In the genomic region with DNA sequence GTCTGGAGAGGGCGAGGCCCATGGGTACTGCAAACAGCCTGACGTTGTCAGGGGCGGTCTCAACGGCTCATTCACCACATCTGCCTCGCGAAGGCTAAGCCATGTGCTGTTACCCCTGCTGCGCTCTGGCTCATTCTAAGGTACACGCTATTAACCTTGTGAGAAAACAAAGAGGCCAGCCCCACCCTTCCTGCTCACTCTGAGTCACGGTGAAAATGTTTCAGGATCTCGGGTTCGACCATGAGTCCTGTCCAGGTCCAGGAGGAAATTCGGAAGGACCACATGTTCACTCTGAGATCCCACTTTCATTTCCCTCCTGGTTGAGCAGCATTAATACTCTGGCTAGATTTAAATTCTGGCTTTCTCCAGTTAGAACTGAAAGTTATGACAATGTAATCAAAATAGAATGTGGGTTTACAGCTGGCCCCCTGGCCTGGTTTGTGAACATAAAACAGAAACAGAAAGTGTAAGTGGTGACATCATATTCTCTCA, we compare ENCODE assay signal across 1 cellular context.
TF ChIP-seq lines count a peak whose summit lies in the region.

No MANE protein-coding gene starts in this region.

TF ChIP-seq in GM12878, 131 proteins besides CTCF, POLR2A, EP300 and RAD21 (continued from another document and continues in another):
- TF ChIP-seq, protein P1, sequence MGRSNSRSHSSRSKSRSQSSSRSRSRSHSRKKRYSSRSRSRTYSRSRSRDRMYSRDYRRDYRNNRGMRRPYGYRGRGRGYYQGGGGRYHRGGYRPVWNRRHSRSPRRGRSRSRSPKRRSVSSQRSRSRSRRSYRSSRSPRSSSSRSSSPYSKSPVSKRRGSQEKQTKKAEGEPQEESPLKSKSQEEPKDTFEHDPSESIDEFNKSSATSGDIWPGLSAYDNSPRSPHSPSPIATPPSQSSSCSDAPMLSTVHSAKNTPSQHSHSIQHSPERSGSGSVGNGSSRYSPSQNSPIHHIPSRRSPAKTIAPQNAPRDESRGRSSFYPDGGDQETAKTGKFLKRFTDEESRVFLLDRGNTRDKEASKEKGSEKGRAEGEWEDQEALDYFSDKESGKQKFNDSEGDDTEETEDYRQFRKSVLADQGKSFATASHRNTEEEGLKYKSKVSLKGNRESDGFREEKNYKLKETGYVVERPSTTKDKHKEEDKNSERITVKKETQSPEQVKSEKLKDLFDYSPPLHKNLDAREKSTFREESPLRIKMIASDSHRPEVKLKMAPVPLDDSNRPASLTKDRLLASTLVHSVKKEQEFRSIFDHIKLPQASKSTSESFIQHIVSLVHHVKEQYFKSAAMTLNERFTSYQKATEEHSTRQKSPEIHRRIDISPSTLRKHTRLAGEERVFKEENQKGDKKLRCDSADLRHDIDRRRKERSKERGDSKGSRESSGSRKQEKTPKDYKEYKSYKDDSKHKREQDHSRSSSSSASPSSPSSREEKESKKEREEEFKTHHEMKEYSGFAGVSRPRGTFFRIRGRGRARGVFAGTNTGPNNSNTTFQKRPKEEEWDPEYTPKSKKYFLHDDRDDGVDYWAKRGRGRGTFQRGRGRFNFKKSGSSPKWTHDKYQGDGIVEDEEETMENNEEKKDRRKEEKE (IDR thresholded peaks at IDR 0.05): no peak
- peak; percentile 89; the same call in 1 of the 2 replicates for TF ChIP-seq PML (IDR thresholded peaks at IDR 0.05; ENCODE audit: low read length)
- TF ChIP-seq NR2F1 (conservative IDR thresholded peaks at IDR 0.05): peak; percentile 68
- no peak for TF ChIP-seq SIX5 (IDR thresholded peaks at IDR 0.05; ENCODE audit: low read depth, low read length, severe bottlenecking)
- peak; percentile 36; the same call in 1 of the 2 replicates for TF ChIP-seq YY1 (IDR thresholded peaks at IDR 0.05; ENCODE audit: low read depth, low read length)
- TF ChIP-seq SREBF1 (IDR thresholded peaks at IDR 0.05; ENCODE audit: low read length): no peak
- peak; percentile 96 to 97 for TF ChIP-seq IKZF2 (IDR thresholded peaks at IDR 0.05)
- peak; percentile 67; the same call in 1 of the 2 replicates for TF ChIP-seq RAD51 (IDR thresholded peaks at IDR 0.05)
- 0 out of 2 replicates have a peak, but pooled peaks have one; percentile 37 for TF ChIP-seq BCL11A (IDR thresholded peaks at IDR 0.05; ENCODE audit: low read depth, low read length)
- TF ChIP-seq ATF2 (IDR thresholded peaks at IDR 0.05; ENCODE audit: low read length): peak; percentile 99
- peak; percentile 75; the same call in 1 of the 2 replicates for TF ChIP-seq MEF2A (IDR thresholded peaks at IDR 0.05; ENCODE audit: insufficient read depth, low read depth, low read length)
- TF ChIP-seq SUPT20H (IDR thresholded peaks at IDR 0.05; ENCODE audit: borderline replicate concordance, control insufficient read depth, low read depth, low read length): no peak
- peak; percentile 52 for TF ChIP-seq JUND (IDR thresholded peaks at IDR 0.05; ENCODE audit: low read depth, low read length)
- 0 out of 2 replicates have a peak, but pooled peaks have one; percentile 3 for TF ChIP-seq IRF3 (IDR thresholded peaks at IDR 0.05)
- TF ChIP-seq, protein P2, sequence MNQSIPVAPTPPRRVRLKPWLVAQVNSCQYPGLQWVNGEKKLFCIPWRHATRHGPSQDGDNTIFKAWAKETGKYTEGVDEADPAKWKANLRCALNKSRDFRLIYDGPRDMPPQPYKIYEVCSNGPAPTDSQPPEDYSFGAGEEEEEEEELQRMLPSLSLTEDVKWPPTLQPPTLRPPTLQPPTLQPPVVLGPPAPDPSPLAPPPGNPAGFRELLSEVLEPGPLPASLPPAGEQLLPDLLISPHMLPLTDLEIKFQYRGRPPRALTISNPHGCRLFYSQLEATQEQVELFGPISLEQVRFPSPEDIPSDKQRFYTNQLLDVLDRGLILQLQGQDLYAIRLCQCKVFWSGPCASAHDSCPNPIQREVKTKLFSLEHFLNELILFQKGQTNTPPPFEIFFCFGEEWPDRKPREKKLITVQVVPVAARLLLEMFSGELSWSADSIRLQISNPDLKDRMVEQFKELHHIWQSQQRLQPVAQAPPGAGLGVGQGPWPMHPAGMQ (IDR thresholded peaks at IDR 0.05; ENCODE audit: borderline replicate concordance): no peak
- no peak for TF ChIP-seq FOS (IDR thresholded peaks at IDR 0.05; ENCODE audit: borderline replicate concordance, extremely low read depth, insufficient read length)
- no peak for TF ChIP-seq BACH1 (IDR thresholded peaks at IDR 0.05; ENCODE audit: borderline replicate concordance)
- TF ChIP-seq NBN (IDR thresholded peaks at IDR 0.05): peak; percentile 89; the same call in 1 of the 2 replicates
- TF ChIP-seq TBL1XR1 (IDR thresholded peaks at IDR 0.05; ENCODE audit: low read depth, low read length): peak; percentile 74
- TF ChIP-seq RELB (IDR thresholded peaks at IDR 0.05; ENCODE audit: low read depth): peak; percentile 87
- TF ChIP-seq, protein P3, sequence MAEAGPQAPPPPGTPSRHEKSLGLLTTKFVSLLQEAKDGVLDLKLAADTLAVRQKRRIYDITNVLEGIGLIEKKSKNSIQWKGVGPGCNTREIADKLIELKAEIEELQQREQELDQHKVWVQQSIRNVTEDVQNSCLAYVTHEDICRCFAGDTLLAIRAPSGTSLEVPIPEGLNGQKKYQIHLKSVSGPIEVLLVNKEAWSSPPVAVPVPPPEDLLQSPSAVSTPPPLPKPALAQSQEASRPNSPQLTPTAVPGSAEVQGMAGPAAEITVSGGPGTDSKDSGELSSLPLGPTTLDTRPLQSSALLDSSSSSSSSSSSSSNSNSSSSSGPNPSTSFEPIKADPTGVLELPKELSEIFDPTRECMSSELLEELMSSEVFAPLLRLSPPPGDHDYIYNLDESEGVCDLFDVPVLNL (IDR thresholded peaks at IDR 0.05; ENCODE audit: low read depth, low read length): no peak
- TF ChIP-seq JUNB (IDR thresholded peaks at IDR 0.05): peak; percentile 87
- peak; percentile 87 for TF ChIP-seq IKZF1 (conservative IDR thresholded peaks at IDR 0.05)
- TF ChIP-seq CBFB (IDR thresholded peaks at IDR 0.05; ENCODE audit: low read depth): peak; percentile 39; the same call in 1 of the 2 replicates
- TF ChIP-seq ZBED1 (IDR thresholded peaks at IDR 0.05; ENCODE audit: borderline replicate concordance): 0 out of 2 replicates have a peak, but pooled peaks have one; percentile 51
- 0 out of 3 replicates have a peak, but pooled peaks have one; percentile 29 for TF ChIP-seq POU2F2 (IDR thresholded peaks at IDR 0.05; ENCODE audit: borderline replicate concordance, low read depth, low read length)
- TF ChIP-seq YBX1 (IDR thresholded peaks at IDR 0.05): no peak
- peak; percentile 80; the same call in 1 of the 2 replicates for TF ChIP-seq MTA2 (IDR thresholded peaks at IDR 0.05; ENCODE audit: low read depth)
- TF ChIP-seq ESRRA (IDR thresholded peaks at IDR 0.05; ENCODE audit: low read length): no peak; the same call in 1 of the 2 replicates
- TF ChIP-seq CBX5 (IDR thresholded peaks at IDR 0.05; ENCODE audit: low read depth): peak; percentile 78; the same call in 1 of the 2 replicates
- TF ChIP-seq FOXK2 (IDR thresholded peaks at IDR 0.05): peak; percentile 74
- TF ChIP-seq MEF2B (IDR thresholded peaks at IDR 0.05; ENCODE audit: partially characterized antibody, poor library complexity, severe bottlenecking): peak; percentile 83
- no peak for TF ChIP-seq SMAD1 (IDR thresholded peaks at IDR 0.05; ENCODE audit: low read depth, partially characterized antibody)
- TF ChIP-seq HDAC2 (IDR thresholded peaks at IDR 0.05): no peak
- TF ChIP-seq SMARCA5 (IDR thresholded peaks at IDR 0.05): no peak
- TF ChIP-seq NFYA (IDR thresholded peaks at IDR 0.05; ENCODE audit: borderline replicate concordance, low read depth, low read length): no peak
- no peak for TF ChIP-seq SMAD5 (IDR thresholded peaks at IDR 0.05; ENCODE audit: low read depth)
- TF ChIP-seq SKIL (IDR thresholded peaks at IDR 0.05; ENCODE audit: low read depth, poor library complexity, severe bottlenecking): peak; percentile 82
- peak; percentile 33 for TF ChIP-seq PBX3 (IDR thresholded peaks at IDR 0.05; ENCODE audit: insufficient replicate concordance, low read depth, low read length)
- TF ChIP-seq BHLHE40 (IDR thresholded peaks at IDR 0.05; ENCODE audit: borderline replicate concordance in 1 of 2, low read depth in 2 of 2, low read length in 1 of 2): peak; percentile 58 to 73
- no peak for TF ChIP-seq TCF7 (IDR thresholded peaks at IDR 0.05; ENCODE audit: borderline replicate concordance)
- no peak for TF ChIP-seq MYB (IDR thresholded peaks at IDR 0.05; ENCODE audit: borderline replicate concordance, low read depth, low read length)
- TF ChIP-seq CREM (IDR thresholded peaks at IDR 0.05; ENCODE audit: low read depth): no peak; the same call in none of the 2 replicates
- no peak; the same call in 1 of the 2 replicates for TF ChIP-seq PAX8 (IDR thresholded peaks at IDR 0.05)
- TF ChIP-seq ZNF592 (IDR thresholded peaks at IDR 0.05): peak; percentile 93
